ENCODE assay signal across 17 cellular contexts in genomic region chr11:121842186-121842585, GRCh38.
"Had no signal": no experiment of that assay in that cellular context is flagged by ENCODE, and none has a peak within 500 bp of the region (broad histone marks: within the 10 kb centered on the region; RNA-seq: fewer than 3 reads in every experiment).

No MANE protein-coding gene starts in this region.

- H3K27me3 ChIP-seq: gastrocnemius medialis, left lung, tibial artery had no signal

- H3K27me3 Mint-ChIP-seq: activated CD4-positive, alpha-beta T cell treated with anti-CD3 and anti-CD28 coated beads for 36 hours had no signal

- H3K36me3 Mint-ChIP-seq: activated naive CD4-positive, alpha-beta T cell treated with anti-CD3 and anti-CD28 coated beads, Interleukin-2, amount 50 U/mL, for 24 hours; WTC11 had no signal

- H2AFZ ChIP-seq: parathyroid adenoma had no signal

- H3K4me1 ChIP-seq: gastrocnemius medialis, left lung, parathyroid adenoma, tibial artery had no signal

- H3K4me1 Mint-ChIP-seq: activated CD4-positive, alpha-beta T cell treated with anti-CD3 and anti-CD28 coated beads for 36 hours; activated naive CD4-positive, alpha-beta T cell treated with anti-CD3 and anti-CD28 coated beads, Interleukin-2, amount 50 U/mL, for 24 hours had no signal

- H3K4me3 ChIP-seq: gastrocnemius medialis, left lung, tibial artery had no signal

- H3K9ac ChIP-seq: parathyroid adenoma had no signal

- ATAC-seq: activated CD4-positive, alpha-beta T cell treated with anti-CD3 and anti-CD28 coated beads for 36 hours; gastrocnemius medialis; left lung; stimulated activated naive CD8-positive, alpha-beta T cell treated with anti-CD3 and anti-CD28 coated beads, Interleukin-15, Interleukin-2, amounts not matched to agents 100 U/mL and 50 U/mL, for 24 hours had no signal

- H3K79me2 ChIP-seq: parathyroid adenoma had no signal

- H3K27ac ChIP-seq: gastrocnemius medialis, left lung, parathyroid adenoma, tibial artery had no signal

- DNase-seq: activated CD4-positive, alpha-beta T cell treated with anti-CD3 and anti-CD28 coated beads for 36 hours; activated CD4-positive, alpha-beta T cell treated with anti-CD3 and anti-CD28 coated beads, Interleukin-2, amount 50 U/mL, for 48 hours; activated gamma-delta T cell; erythroblast; gastrocnemius medialis; head of caudate nucleus; mammary epithelial cell; stimulated activated CD4-positive, alpha-beta T cell treated with anti-CD3 and anti-CD28 coated beads, Interleukin-12 subunit alpha, Interleukin-12 subunit beta, amount 100 ng/mL, for 4 hours; stimulated activated CD4-positive, alpha-beta T cell treated with anti-CD3 and anti-CD28 coated beads, Interleukin-1b, Interleukin-23, amount 100 ng/mL, for 48 hours; stimulated activated naive CD8-positive, alpha-beta T cell treated with anti-CD3 and anti-CD28 coated beads, Interleukin-15, Interleukin-2, amounts not matched to agents 100 U/mL and 50 U/mL, for 24 hours; substantia nigra; SW 1271; tibial artery had no signal

- H3K36me3 ChIP-seq: gastrocnemius medialis, left lung, tibial artery had no signal

- H3K4me3 Mint-ChIP-seq: activated CD4-positive, alpha-beta T cell treated with anti-CD3 and anti-CD28 coated beads for 36 hours; activated naive CD4-positive, alpha-beta T cell treated with anti-CD3 and anti-CD28 coated beads, Interleukin-2, amount 50 U/mL, for 24 hours; WTC11 had no signal

- H3K9me3 ChIP-seq: left lung, tibial artery had no signal

- H3K27ac Mint-ChIP-seq: activated CD4-positive, alpha-beta T cell treated with anti-CD3 and anti-CD28 coated beads for 36 hours; activated naive CD4-positive, alpha-beta T cell treated with anti-CD3 and anti-CD28 coated beads, Interleukin-2, amount 50 U/mL, for 24 hours; WTC11 had no signal

- H3K9me3 Mint-ChIP-seq: activated naive CD4-positive, alpha-beta T cell treated with anti-CD3 and anti-CD28 coated beads, Interleukin-2, amount 50 U/mL, for 24 hours had no signal
